In the genomic region with DNA sequence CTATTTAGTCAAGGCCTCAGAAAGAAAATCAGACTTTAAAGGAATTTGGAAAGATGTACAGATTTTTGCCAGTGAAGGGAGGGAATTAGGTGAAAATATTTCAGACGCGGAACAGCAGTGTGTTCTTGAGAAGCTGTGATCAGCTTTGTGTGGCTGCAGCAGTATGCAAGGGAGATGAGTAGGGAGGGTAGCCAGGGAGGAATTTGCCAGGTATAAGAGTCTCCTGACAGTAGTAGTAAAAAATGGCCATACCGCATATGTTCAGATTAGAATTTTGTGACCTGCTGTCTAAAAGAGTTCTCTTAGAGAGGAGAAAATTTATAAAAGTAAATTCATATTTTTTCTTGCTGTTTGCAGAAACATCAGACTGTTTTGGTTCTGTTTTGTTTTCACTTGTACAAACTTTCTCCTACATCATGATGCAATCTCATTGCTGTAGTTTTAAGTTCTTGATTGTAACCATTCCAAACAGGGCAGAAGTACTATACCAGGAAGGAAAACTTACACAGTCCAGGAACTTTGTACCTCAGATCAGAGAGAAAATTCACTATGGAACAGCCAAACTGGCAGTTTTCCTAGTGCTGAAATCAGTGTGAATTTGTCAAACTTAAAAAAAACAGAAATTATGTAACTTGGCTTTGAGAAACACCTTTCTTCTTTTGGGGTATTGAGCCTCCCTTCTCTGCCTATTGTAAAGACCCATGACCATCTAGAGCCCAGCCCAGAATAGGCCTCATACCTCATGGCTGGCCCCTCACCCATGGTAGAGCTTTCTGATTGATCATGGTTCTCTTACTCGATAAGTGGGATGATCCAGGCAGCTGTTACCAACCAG, we compare ENCODE assay signal across 31 cellular contexts.
DNase-seq lines count a peak whose midpoint lies in the region; ATAC-seq, FAIRE-seq and TF ChIP-seq lines count a peak whose summit lies in the region.
"Had no signal": no experiment of that assay in that cellular context is flagged by ENCODE, and none has a peak within 500 bp of the region (broad histone marks: within the 10 kb centered on the region; RNA-seq: fewer than 3 reads in every experiment).

No MANE protein-coding gene starts in this region.

- no peak overlapping the region for H3K4me3 ChIP-seq in GM23338
- H3K4me3 ChIP-seq in small intestine (ENCODE audit: low read depth in 1 of 2, low read length in 2 of 2): no peak overlapping the region
- H3K4me3 ChIP-seq: GM12878, pancreas, smooth muscle cell, testis had no signal

- H3K27ac Mint-ChIP-seq in GM23338: 0 out of 2 replicates have a peak overlapping the region, but pooled peaks have one; percentile 6
- no peak overlapping the region for H3K27ac Mint-ChIP-seq in activated T-helper 17 cell treated with anti-CD3 and anti-CD28 coated beads, Interleukin-2, amount 50 U/mL, for 72 hours
- H3K27ac Mint-ChIP-seq: activated naive CD8-positive, alpha-beta T cell; CD8-positive, alpha-beta T cell; IgD-negative memory B cell had no signal

- H3K9me2 ChIP-seq in GM23338 (ENCODE audit: insufficient read depth): no peaks in the 10 kb centered on the region; the same call in none of the 2 replicates

- H2AFZ ChIP-seq in GM23338: no peak overlapping the region

- H3K4me3 Mint-ChIP-seq in GM23338: no peak overlapping the region
- H3K4me3 Mint-ChIP-seq in activated T-helper 17 cell treated with anti-CD3 and anti-CD28 coated beads, Interleukin-2, amount 50 U/mL, for 72 hours: no peak overlapping the region
- H3K4me3 Mint-ChIP-seq: activated naive CD8-positive, alpha-beta T cell; CD8-positive, alpha-beta T cell; neural crest cell had no signal

- H3K36me3 ChIP-seq in GM23338 (ENCODE audit: insufficient read depth) (no peaks in the 10 kb centered on the region), small intestine (ENCODE audit: control insufficient read depth in 2 of 2, insufficient read depth in 2 of 2, low read length in 2 of 2) (no peaks in the 10 kb centered on the region)
- H3K36me3 ChIP-seq: BE2C, pancreas, WERI-Rb-1 had no signal

- no peaks in the 10 kb centered on the region for H3K36me3 Mint-ChIP-seq in GM23338 (ENCODE audit: low read depth)
- H3K36me3 Mint-ChIP-seq in activated T-helper 17 cell treated with anti-CD3 and anti-CD28 coated beads, Interleukin-2, amount 50 U/mL, for 72 hours (ENCODE audit: low read depth): no peaks in the 10 kb centered on the region
- H3K36me3 Mint-ChIP-seq: activated naive CD8-positive, alpha-beta T cell; CD8-positive, alpha-beta T cell had no signal

- peaks cover 4% of the 10 kb centered on the region for H3K27me3 Mint-ChIP-seq in GM23338 (ENCODE audit: insufficient read depth, low read depth, poor library complexity)
- peaks cover 8% of the 10 kb centered on the region for H3K27me3 Mint-ChIP-seq in activated T-helper 17 cell treated with anti-CD3 and anti-CD28 coated beads, Interleukin-2, amount 50 U/mL, for 72 hours
- H3K27me3 Mint-ChIP-seq: activated naive CD8-positive, alpha-beta T cell; IgD-negative memory B cell had no signal

- no peak overlapping the region for H3K4me2 ChIP-seq in GM23338
- H3K4me2 ChIP-seq: smooth muscle cell had no signal

- H3K9me3 ChIP-seq in small intestine (ENCODE audit: control insufficient read depth, low read depth): no peaks in the 10 kb centered on the region
- H3K9me3 ChIP-seq: BE2C, pancreas, testis had no signal

- 77 to 88% (median 87%) methylated on average over 4 of the region's 4 CpGs for WGBS in small intestine, 3 donors

- no peaks in the 10 kb centered on the region for H3K27me3 ChIP-seq in GM23338 (ENCODE audit: insufficient read depth)
- H3K27me3 ChIP-seq in small intestine (ENCODE audit: control insufficient read depth in 2 of 2, insufficient read depth in 2 of 2, low read length in 2 of 2): no peaks in the 10 kb centered on the region
- H3K27me3 ChIP-seq: BE2C, pancreas, testis had no signal

- H4K20me1 ChIP-seq in GM23338 (replicated peaks; ENCODE audit: insufficient read depth): no peaks in the 10 kb centered on the region

- no peak for DNase-seq in GM23338 (ENCODE audit: low spot score)
- DNase-seq in dedifferentiated amniotic fluid mesenchymal stem cell (ENCODE audit: extremely low spot score): peak; percentile 38
- no peak for DNase-seq in left lobe of liver (ENCODE audit: low spot score)
- DNase-seq in small intestine: peak; percentile 54
- no peak for DNase-seq in activated T-cell treated with anti-CD3 and anti-CD28 coated beads, Interleukin-2, amount 50 U/mL, for 48 hours
- DNase-seq: ACHN; activated CD4-positive, alpha-beta T cell treated with anti-CD3 and anti-CD28 coated beads for 48 hours; activated CD8-positive, alpha-beta memory T cell treated with anti-CD3 and anti-CD28 coated beads for 24 hours; activated effector memory CD4-positive, alpha-beta T cell treated with anti-CD3 and anti-CD28 coated beads, Interleukin-2, amount 50 U/mL, for 16 hours; activated T-cell treated with anti-CD3 and anti-CD28 coated beads for 4 hours; aorta; BE2C; CD8-positive, alpha-beta T cell; effector CD8-positive, alpha-beta T cell; EL; hippocampal formation; NCI-H146; OCI-M1; pancreas; stimulated activated naive CD4-positive, alpha-beta T cell treated with Interleukin-2 at 50 U/mL for 16 hours; T1000; testis; WERI-Rb-1 had no signal

- H3K4me1 ChIP-seq in GM23338 (ENCODE audit: insufficient read depth) (no peaks in the 10 kb centered on the region), small intestine (ENCODE audit: control insufficient read depth in 2 of 2, insufficient read depth in 1 of 2, low read depth in 1 of 2, low read length in 1 of 2) (no peaks in the 10 kb centered on the region)
- H3K4me1 ChIP-seq: BE2C, pancreas, testis had no signal

- no peak overlapping the region for H3K27ac ChIP-seq in GM23338 (ENCODE audit: low read depth)
- H3K27ac ChIP-seq in small intestine (ENCODE audit: low read depth in 1 of 2, low read length in 1 of 2): no peak overlapping the region
- H3K27ac ChIP-seq: pancreas, testis, WERI-Rb-1 had no signal

- no peaks in the 10 kb centered on the region for H3K4me1 Mint-ChIP-seq in GM23338
- no peaks in the 10 kb centered on the region for H3K4me1 Mint-ChIP-seq in activated T-helper 17 cell treated with anti-CD3 and anti-CD28 coated beads, Interleukin-2, amount 50 U/mL, for 72 hours
- H3K4me1 Mint-ChIP-seq: neural crest cell had no signal

- H3F3A ChIP-seq in GM23338 (replicated peaks; ENCODE audit: low read depth): no peaks in the 10 kb centered on the region

- ATAC-seq in GM23338 (no peak), left lobe of liver (peak; percentile 90), HG03457 (IDR thresholded peaks at IDR 0.05; ENCODE audit: unreplicated experiment) (no peak)
- ATAC-seq in activated T-helper 17 cell treated with anti-CD3 and anti-CD28 coated beads, Interleukin-2, amount 50 U/mL, for 72 hours (replicated peaks): no peak
- ATAC-seq: CD8-positive, alpha-beta T cell; GM12878 had no signal

- H3K9me3 Mint-ChIP-seq in GM23338: no peaks in the 10 kb centered on the region; the same call in 2 of the 3 replicates
- H3K9me3 Mint-ChIP-seq in activated T-helper 17 cell treated with anti-CD3 and anti-CD28 coated beads, Interleukin-2, amount 50 U/mL, for 72 hours: no peaks in the 10 kb centered on the region
- H3K9me3 Mint-ChIP-seq: CD8-positive, alpha-beta T cell; IgD-negative memory B cell; neural crest cell had no signal

- no peak for FAIRE-seq in small intestine (lab: Jason Lieb, UNC)
- FAIRE-seq: bronchial epithelial cell, GM12878, pancreas had no signal

- no peaks in the 10 kb centered on the region for H3K79me2 ChIP-seq in GM23338 (replicated peaks; ENCODE audit: insufficient read depth)

- no peak for TF ChIP-seq CTCF in GM23338 (conservative IDR thresholded peaks at IDR 0.05; ENCODE audit: low read depth in 2 of 2)

TF ChIP-seq in GM23338, 12 proteins besides CTCF, POLR2A, EP300 and RAD21 (continues in another document):
- no peak for TF ChIP-seq JUNB (IDR thresholded peaks at IDR 0.05; ENCODE audit: unreplicated experiment)
- no peak for TF ChIP-seq EZH2phosphoT487 (IDR thresholded peaks at IDR 0.05; ENCODE audit: unreplicated experiment)
- no peak for TF ChIP-seq ZNF331 (CRISPR knock-in tag; IDR thresholded peaks at IDR 0.05; ENCODE audit: low read depth)
- TF ChIP-seq POLR2AphosphoS5 (IDR thresholded peaks at IDR 0.05; ENCODE audit: low read depth): no peak
- TF ChIP-seq STAT1 (IDR thresholded peaks at IDR 0.05; ENCODE audit: unreplicated experiment): no peak
- no peak for TF ChIP-seq NANOG (IDR thresholded peaks at IDR 0.05; ENCODE audit: borderline replicate concordance)
- TF ChIP-seq, protein P1, sequence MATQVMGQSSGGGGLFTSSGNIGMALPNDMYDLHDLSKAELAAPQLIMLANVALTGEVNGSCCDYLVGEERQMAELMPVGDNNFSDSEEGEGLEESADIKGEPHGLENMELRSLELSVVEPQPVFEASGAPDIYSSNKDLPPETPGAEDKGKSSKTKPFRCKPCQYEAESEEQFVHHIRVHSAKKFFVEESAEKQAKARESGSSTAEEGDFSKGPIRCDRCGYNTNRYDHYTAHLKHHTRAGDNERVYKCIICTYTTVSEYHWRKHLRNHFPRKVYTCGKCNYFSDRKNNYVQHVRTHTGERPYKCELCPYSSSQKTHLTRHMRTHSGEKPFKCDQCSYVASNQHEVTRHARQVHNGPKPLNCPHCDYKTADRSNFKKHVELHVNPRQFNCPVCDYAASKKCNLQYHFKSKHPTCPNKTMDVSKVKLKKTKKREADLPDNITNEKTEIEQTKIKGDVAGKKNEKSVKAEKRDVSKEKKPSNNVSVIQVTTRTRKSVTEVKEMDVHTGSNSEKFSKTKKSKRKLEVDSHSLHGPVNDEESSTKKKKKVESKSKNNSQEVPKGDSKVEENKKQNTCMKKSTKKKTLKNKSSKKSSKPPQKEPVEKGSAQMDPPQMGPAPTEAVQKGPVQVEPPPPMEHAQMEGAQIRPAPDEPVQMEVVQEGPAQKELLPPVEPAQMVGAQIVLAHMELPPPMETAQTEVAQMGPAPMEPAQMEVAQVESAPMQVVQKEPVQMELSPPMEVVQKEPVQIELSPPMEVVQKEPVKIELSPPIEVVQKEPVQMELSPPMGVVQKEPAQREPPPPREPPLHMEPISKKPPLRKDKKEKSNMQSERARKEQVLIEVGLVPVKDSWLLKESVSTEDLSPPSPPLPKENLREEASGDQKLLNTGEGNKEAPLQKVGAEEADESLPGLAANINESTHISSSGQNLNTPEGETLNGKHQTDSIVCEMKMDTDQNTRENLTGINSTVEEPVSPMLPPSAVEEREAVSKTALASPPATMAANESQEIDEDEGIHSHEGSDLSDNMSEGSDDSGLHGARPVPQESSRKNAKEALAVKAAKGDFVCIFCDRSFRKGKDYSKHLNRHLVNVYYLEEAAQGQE (IDR thresholded peaks at IDR 0.05; ENCODE audit: unreplicated experiment): no peak

Comparison
In these comparisons a context has a peak if more than half of its experiments do, and no peak if none do; other contexts are left out.
1. DNase-seq: peak in dedifferentiated amniotic fluid mesenchymal stem cell (single experiment) and small intestine (single experiment); none in GM23338 (single experiment), left lobe of liver (single experiment) and activated T-cell treated with anti-CD3 and anti-CD28 coated beads, Interleukin-2, amount 50 U/mL, for 48 hours (0 of 2).